8 cellular contexts compared by ENCODE assay signal in genomic region chr11:67400251-67400941, GRCh38. TPM values are rescaled to one million over a fixed set of nuclear protein-coding genes. Genes with fewer than 3 reads are reported as not detected.
DNase-seq lines count a peak whose midpoint lies in the region; ATAC-seq, FAIRE-seq and TF ChIP-seq lines count a peak whose summit lies in the region.

No MANE protein-coding gene starts in this region.

- no peak for TF ChIP-seq EP300 in HepG2 (IDR thresholded peaks at IDR 0.05; ENCODE audit: low read depth in 2 of 2, low read length in 2 of 2)
- no peak for TF ChIP-seq EP300 in HepG2 (CRISPR knock-in tag; IDR thresholded peaks at IDR 0.05; ENCODE audit: borderline replicate concordance)

- CTCF ChIA-PET in HepG2 (lab: Yijun Ruan, JAX; ENCODE audit: low intra/inter-chr PET ratio, low total read pairs): no interaction called here

- peak overlapping the region; percentile 84 for H3K27ac ChIP-seq in HepG2 (ENCODE audit: extremely low read length, insufficient read depth, low read length)
- H3K27ac ChIP-seq in tibial artery: peak overlapping the region; percentile 91 to 95

- no peak for TF ChIP-seq CTCF in astrocyte of the spinal cord (IDR thresholded peaks at IDR 0.05; ENCODE audit: low read depth, low read length)
- TF ChIP-seq CTCF in HepG2 (CRISPR knock-in tag; IDR thresholded peaks at IDR 0.05): no peak
- TF ChIP-seq CTCF in tibial artery (IDR thresholded peaks at IDR 0.05): no peak

- intact Hi-C loops in HepG2 (cut with micrococcal nuclease; ENCODE audit: unreplicated experiment) (no loop called here), tibial artery (cut with DNase I; ENCODE audit: low total_unique reads) (loop anchor here (5.0 kb wide), 1 partner anchor 67 kb away; the partner anchor contains the start of gene TMEM134)

- no peak for FAIRE-seq in HepG2 (lab: Jason Lieb, UNC)

- peak overlapping the region; percentile 93 for H3K9ac ChIP-seq in HepG2 (ENCODE audit: insufficient read depth, low read depth, low read length)

- ATAC-seq in HepG2: no peak

- in situ Hi-C loops in astrocyte of the spinal cord (cut with HindIII; ENCODE audit: low sequenced_read_pairs) (no loop called here), HepG2 (cut with HindIII; ENCODE audit: extremely low pct_ligation_motif_present, low pct_unique_long_range_greater_than_20kb) (loop anchor here (5.0 kb wide), 2 partner anchors 67 to 107 kb away; partner anchors contain the start of genes CDK2AP2, PITPNM1 and TMEM134)

- H3K79me2 ChIP-seq in HepG2 (ENCODE audit: insufficient read depth, low read length): peaks cover 14% of the 10 kb centered on the region

- no peaks in the 10 kb centered on the region for H3K9me3 ChIP-seq in HepG2 (ENCODE audit: low read length)
- H3K9me3 ChIP-seq in tibial artery: no peaks in the 10 kb centered on the region

- H3K4me2 ChIP-seq in HepG2 (ENCODE audit: low read depth, low read length): peak overlapping the region; percentile 88

- peak overlapping the region; percentile 96 for H3K4me3 ChIP-seq in astrocyte of the spinal cord (ENCODE audit: low read depth, low read length)
- H3K4me3 ChIP-seq in HepG2 (replicated peaks in 1 of 3; ENCODE audit: insufficient read depth in 1 of 3, low read depth in 2 of 3, low read length in 3 of 3): peak overlapping the region; percentile 77 to 98 (median 94)
- peak overlapping the region; percentile 89 for H3K4me3 ChIP-seq in tibial artery

- peaks cover 3% of the 10 kb centered on the region; the same call in 1 of the 2 replicates for H4K20me1 ChIP-seq in HepG2 (ENCODE audit: insufficient read depth, low read length)

- H3K27me3 ChIP-seq in HepG2 (ENCODE audit: control insufficient read depth in 1 of 2, insufficient read depth in 2 of 2, low read length in 2 of 2) (no peaks in the 10 kb centered on the region), tibial artery (peaks cover 0 to 17% of the 10 kb centered on the region in 2 donors)

- H3K36me3 ChIP-seq in HepG2 (replicated peaks in 1 of 2; ENCODE audit: control insufficient read depth in 1 of 2, insufficient read depth in 2 of 2, low read length in 2 of 2) (peaks cover 17 to 27% of the 10 kb centered on the region in 2 experiments; a peak in 4 of 5 replicates), tibial artery (peaks cover 21 to 44% (median 43%) of the 10 kb centered on the region in 3 donors)

- no peak for TF ChIP-seq RAD21 in HepG2 (CRISPR knock-in tag; IDR thresholded peaks at IDR 0.05)

- no peak overlapping the region for H2AFZ ChIP-seq in HepG2 (ENCODE audit: low read length)

- no TSS peak for BruUV-seq in HepG2 (replicated peaks; lab: Mats Ljungman, UMichigan)

- no peak for TF ChIP-seq POLR2A in HepG2 (IDR thresholded peaks at IDR 0.05; ENCODE audit: insufficient read depth in 1 of 2, low read depth in 2 of 2, low read length in 2 of 2)

- DNase-seq in NCI-H2227 (lab: John Stamatoyannopoulos, UW; ENCODE audit: unreplicated experiment): peak; percentile 49
- DNase-seq in NCI-H2227 treated with DMSO at 0.1 percent for 48 hours (lab: John Stamatoyannopoulos, UW): no peak
- DNase-seq in astrocyte of the spinal cord (ENCODE audit: low read depth, low spot score): no peak
- DNase-seq in HepG2 (ENCODE audit: low spot score): no peak
- DNase-seq in tibial artery: no peak
- no peak for DNase-seq in MV-4-11 (lab: John Stamatoyannopoulos, UW)
- DNase-seq in activated CD4-positive, CD25-positive, alpha-beta regulatory T cell treated with anti-CD3 and anti-CD28 coated beads, Interleukin-2, amount 50 U/mL, for 72 hours: no peak
- DNase-seq in NCI-H1105 (lab: John Stamatoyannopoulos, UW): no peak

- WGBS in HepG2 (ENCODE audit: low lambda C conversion rate): 54% methylated on average over 11 of the region's 23 CpGs

- H3K4me1 ChIP-seq in HepG2 (ENCODE audit: insufficient read depth, low read length) (peaks cover 47% of the 10 kb centered on the region), tibial artery (peaks cover 0 to 31% (median 25%) of the 10 kb centered on the region in 4 donors)

- POLR2A ChIA-PET in HepG2 (lab: Yijun Ruan, JAX): interaction anchor here (0.7 to 6.2 kb wide), 9 partner anchors 8 to 105 kb away, joined by 3 to 81 read pairs (median 14); partner anchors contain the start of genes AIP, CLCF1, PITPNM1 and RAD9A

RNA-seq across cellular contexts. Expression of gene PPP1CA, which starts 1.3 kb away (rescaled TPM):
- 170 and 188 TPM in 2 replicates for total RNA-seq in HepG2 (2016; rRNA removed; fragmentation: Illumina TruSeq; extraction: Trizol)
- 49.0 and 62.5 TPM in 2 replicates for total RNA-seq in HepG2 (2016; cell fraction: cytosol; rRNA removed; fragmentation: Illumina TruSeq; extraction: Trizol; ENCODE audit: low read depth)
- total RNA-seq in HepG2 (2016; cell fraction: insoluble cytoplasmic fraction; rRNA removed; fragmentation: Illumina TruSeq; extraction: Trizol): 171 and 181 TPM in 2 replicates
- 78.0 and 95.5 TPM in 2 replicates for total RNA-seq in HepG2 (2016; cell fraction: membrane; rRNA removed; fragmentation: Illumina TruSeq; extraction: Trizol)
- 66.5 and 72.2 TPM in 2 replicates for total RNA-seq in HepG2 (2016; cell fraction: nucleus; rRNA removed; fragmentation: Illumina TruSeq; extraction: Trizol)
- polyA plus RNA-seq in HepG2 (2011; rRNA removed): 149 and 173 TPM in 2 replicates
- polyA plus RNA-seq in HepG2 (2011; cell fraction: cytosol; rRNA removed): 212 and 274 TPM in 2 replicates
- 137 and 147 TPM in 2 replicates for polyA plus RNA-seq in HepG2 (2011; cell fraction: nucleus; rRNA removed)
- polyA plus RNA-seq in HepG2 (2012): 91.5 and 93.8 TPM in 2 replicates
- polyA plus RNA-seq in HepG2 (2016; cell fraction: cytosol; fragmentation: Illumina TruSeq; extraction: Trizol; ENCODE audit: low read depth): 58.1 and 67.4 TPM in 2 replicates
- 192 and 207 TPM in 2 replicates for polyA plus RNA-seq in HepG2 (2016; cell fraction: insoluble cytoplasmic fraction; fragmentation: Illumina TruSeq; extraction: Trizol; ENCODE audit: low read depth)
- 72.5 and 83.6 TPM in 2 replicates for polyA plus RNA-seq in HepG2 (2016; cell fraction: membrane; fragmentation: Illumina TruSeq; extraction: Trizol; ENCODE audit: low read depth)
- polyA plus RNA-seq in HepG2 (2016; cell fraction: nucleus; fragmentation: Illumina TruSeq; extraction: Trizol; ENCODE audit: insufficient read depth, low read depth): 110 and 123 TPM in 2 replicates
- polyA minus RNA-seq in HepG2 (2011; rRNA and poly(A)+ RNA removed; ENCODE audit: low replicate concordance): 209 and 295 TPM in 2 replicates
- polyA minus RNA-seq in HepG2 (2011; cell fraction: cytosol; rRNA and poly(A)+ RNA removed): 83.6 and 84.9 TPM in 2 replicates
- 31.7 and 34.7 TPM in 2 replicates for polyA minus RNA-seq in HepG2 (2011; cell fraction: nucleus; rRNA and poly(A)+ RNA removed)

RNA-seq across cellular contexts. Expression of gene TBC1D10C, which starts 3.5 kb away (rescaled TPM):
- total RNA-seq in HepG2 (2016; rRNA removed; fragmentation: Illumina TruSeq; extraction: Trizol): 0.81 and 1.0 TPM in 2 replicates
- 0.44 and 0.81 TPM in 2 replicates for total RNA-seq in HepG2 (2016; cell fraction: cytosol; rRNA removed; fragmentation: Illumina TruSeq; extraction: Trizol; ENCODE audit: low read depth)
- 0.92 and 1.1 TPM in 2 replicates for total RNA-seq in HepG2 (2016; cell fraction: insoluble cytoplasmic fraction; rRNA removed; fragmentation: Illumina TruSeq; extraction: Trizol)
- 0.45 and 0.59 TPM in 2 replicates for total RNA-seq in HepG2 (2016; cell fraction: membrane; rRNA removed; fragmentation: Illumina TruSeq; extraction: Trizol)
- 0.50 and 0.84 TPM in 2 replicates for total RNA-seq in HepG2 (2016; cell fraction: nucleus; rRNA removed; fragmentation: Illumina TruSeq; extraction: Trizol)
- polyA plus RNA-seq in HepG2 (2011; rRNA removed): 1.8 and 2.8 TPM in 2 replicates
- polyA plus RNA-seq in HepG2 (2011; cell fraction: cytosol; rRNA removed): 1.3 and 2.7 TPM in 2 replicates
- polyA plus RNA-seq in HepG2 (2011; cell fraction: nucleus; rRNA removed): 26.5 and 39.6 TPM in 2 replicates
- polyA plus RNA-seq in HepG2 (2012): 0.97 and 2.1 TPM in 2 replicates
- 0.19 and 0.28 TPM in 2 replicates for polyA plus RNA-seq in HepG2 (2016; cell fraction: cytosol; fragmentation: Illumina TruSeq; extraction: Trizol; ENCODE audit: low read depth)
- 0.60 and 1.1 TPM in 2 replicates for polyA plus RNA-seq in HepG2 (2016; cell fraction: insoluble cytoplasmic fraction; fragmentation: Illumina TruSeq; extraction: Trizol; ENCODE audit: low read depth)
- polyA plus RNA-seq in HepG2 (2016; cell fraction: membrane; fragmentation: Illumina TruSeq; extraction: Trizol; ENCODE audit: low read depth): 0.57 and 0.73 TPM in 2 replicates
- polyA plus RNA-seq in HepG2 (2016; cell fraction: nucleus; fragmentation: Illumina TruSeq; extraction: Trizol; ENCODE audit: insufficient read depth, low read depth): 2.9 and 3.4 TPM in 2 replicates
- polyA minus RNA-seq in HepG2 (2011; rRNA and poly(A)+ RNA removed; ENCODE audit: low replicate concordance): 2.2 TPM in 1 of 2 replicates, not detected in the other
- polyA minus RNA-seq in HepG2 (2011; cell fraction: cytosol; rRNA and poly(A)+ RNA removed): 0.59 and 0.88 TPM in 2 replicates
- polyA minus RNA-seq in HepG2 (2011; cell fraction: nucleus; rRNA and poly(A)+ RNA removed): 2.3 and 3.4 TPM in 2 replicates

RNA-seq across cellular contexts. Expression of gene RAD9A, which starts 8.6 kb away (rescaled TPM):
- 6.1 and 10.1 TPM in 2 replicates for total RNA-seq in HepG2 (2016; rRNA removed; fragmentation: Illumina TruSeq; extraction: Trizol)
- total RNA-seq in HepG2 (2016; cell fraction: cytosol; rRNA removed; fragmentation: Illumina TruSeq; extraction: Trizol; ENCODE audit: low read depth): 4.1 and 5.9 TPM in 2 replicates
- 5.8 and 13.4 TPM in 2 replicates for total RNA-seq in HepG2 (2016; cell fraction: insoluble cytoplasmic fraction; rRNA removed; fragmentation: Illumina TruSeq; extraction: Trizol)
- 4.4 and 5.5 TPM in 2 replicates for total RNA-seq in HepG2 (2016; cell fraction: membrane; rRNA removed; fragmentation: Illumina TruSeq; extraction: Trizol)
- total RNA-seq in HepG2 (2016; cell fraction: nucleus; rRNA removed; fragmentation: Illumina TruSeq; extraction: Trizol): 14.1 and 16.4 TPM in 2 replicates
- 14.7 and 15.7 TPM in 2 replicates for polyA plus RNA-seq in HepG2 (2011; rRNA removed)
- 4.4 and 7.5 TPM in 2 replicates for polyA plus RNA-seq in HepG2 (2011; cell fraction: cytosol; rRNA removed)
- polyA plus RNA-seq in HepG2 (2011; cell fraction: nucleus; rRNA removed): 60.6 and 87.4 TPM in 2 replicates
- polyA plus RNA-seq in HepG2 (2012): 6.9 and 9.5 TPM in 2 replicates
- polyA plus RNA-seq in HepG2 (2016; cell fraction: cytosol; fragmentation: Illumina TruSeq; extraction: Trizol; ENCODE audit: low read depth): 3.7 and 4.6 TPM in 2 replicates
- 6.4 and 7.5 TPM in 2 replicates for polyA plus RNA-seq in HepG2 (2016; cell fraction: insoluble cytoplasmic fraction; fragmentation: Illumina TruSeq; extraction: Trizol; ENCODE audit: low read depth)
- 4.8 and 5.8 TPM in 2 replicates for polyA plus RNA-seq in HepG2 (2016; cell fraction: membrane; fragmentation: Illumina TruSeq; extraction: Trizol; ENCODE audit: low read depth)
- 61.7 and 63.7 TPM in 2 replicates for polyA plus RNA-seq in HepG2 (2016; cell fraction: nucleus; fragmentation: Illumina TruSeq; extraction: Trizol; ENCODE audit: insufficient read depth, low read depth)
- polyA minus RNA-seq in HepG2 (2011; rRNA and poly(A)+ RNA removed; ENCODE audit: low replicate concordance): 6.7 and 12.7 TPM in 2 replicates
- 1.9 and 4.6 TPM in 2 replicates for polyA minus RNA-seq in HepG2 (2011; cell fraction: cytosol; rRNA and poly(A)+ RNA removed)
- 11.1 TPM in 2 replicates for polyA minus RNA-seq in HepG2 (2011; cell fraction: nucleus; rRNA and poly(A)+ RNA removed)

RNA-seq across cellular contexts. Expression of gene CARNS1, which starts 15.1 kb away (rescaled TPM):
- not detected in 2 replicates for total RNA-seq in HepG2 (2016; rRNA removed; fragmentation: Illumina TruSeq; extraction: Trizol)
- total RNA-seq in HepG2 (2016; cell fraction: cytosol; rRNA removed; fragmentation: Illumina TruSeq; extraction: Trizol; ENCODE audit: low read depth): not detected in 2 replicates
- total RNA-seq in HepG2 (2016; cell fraction: insoluble cytoplasmic fraction; rRNA removed; fragmentation: Illumina TruSeq; extraction: Trizol): not detected in 2 replicates
- total RNA-seq in HepG2 (2016; cell fraction: membrane; rRNA removed; fragmentation: Illumina TruSeq; extraction: Trizol): not detected in 2 replicates
- not detected in 2 replicates for total RNA-seq in HepG2 (2016; cell fraction: nucleus; rRNA removed; fragmentation: Illumina TruSeq; extraction: Trizol)
- polyA plus RNA-seq in HepG2 (2011; rRNA removed): 0.01 TPM in 1 of 2 replicates, not detected in the other
- 0.01 TPM in 1 of 2 replicates, not detected in the other for polyA plus RNA-seq in HepG2 (2011; cell fraction: cytosol; rRNA removed)
- polyA plus RNA-seq in HepG2 (2011; cell fraction: nucleus; rRNA removed): not detected in 2 replicates
- polyA plus RNA-seq in HepG2 (2012): 0.04 TPM in 1 of 2 replicates, not detected in the other
- not detected in 2 replicates for polyA plus RNA-seq in HepG2 (2016; cell fraction: cytosol; fragmentation: Illumina TruSeq; extraction: Trizol; ENCODE audit: low read depth)
- polyA plus RNA-seq in HepG2 (2016; cell fraction: insoluble cytoplasmic fraction; fragmentation: Illumina TruSeq; extraction: Trizol; ENCODE audit: low read depth): not detected in 2 replicates
- not detected in 2 replicates for polyA plus RNA-seq in HepG2 (2016; cell fraction: membrane; fragmentation: Illumina TruSeq; extraction: Trizol; ENCODE audit: low read depth)
- polyA plus RNA-seq in HepG2 (2016; cell fraction: nucleus; fragmentation: Illumina TruSeq; extraction: Trizol; ENCODE audit: insufficient read depth, low read depth): not detected in 2 replicates
- 0.05 and 0.12 TPM in 2 replicates for polyA minus RNA-seq in HepG2 (2011; rRNA and poly(A)+ RNA removed; ENCODE audit: low replicate concordance)
- not detected in 2 replicates for polyA minus RNA-seq in HepG2 (2011; cell fraction: cytosol; rRNA and poly(A)+ RNA removed)
- polyA minus RNA-seq in HepG2 (2011; cell fraction: nucleus; rRNA and poly(A)+ RNA removed): not detected in 2 replicates

RNA-seq across cellular contexts. Expression of gene CLCF1, which starts 27.0 kb away (rescaled TPM):
- 0.48 and 0.49 TPM in 2 replicates for total RNA-seq in HepG2 (2016; rRNA removed; fragmentation: Illumina TruSeq; extraction: Trizol)
- total RNA-seq in HepG2 (2016; cell fraction: cytosol; rRNA removed; fragmentation: Illumina TruSeq; extraction: Trizol; ENCODE audit: low read depth): 0.26 and 0.40 TPM in 2 replicates
- 0.48 and 0.54 TPM in 2 replicates for total RNA-seq in HepG2 (2016; cell fraction: insoluble cytoplasmic fraction; rRNA removed; fragmentation: Illumina TruSeq; extraction: Trizol)
- 0.83 and 1.2 TPM in 2 replicates for total RNA-seq in HepG2 (2016; cell fraction: membrane; rRNA removed; fragmentation: Illumina TruSeq; extraction: Trizol)
- total RNA-seq in HepG2 (2016; cell fraction: nucleus; rRNA removed; fragmentation: Illumina TruSeq; extraction: Trizol): 0.50 and 0.53 TPM in 2 replicates
- polyA plus RNA-seq in HepG2 (2011; rRNA removed): 0.78 and 0.80 TPM in 2 replicates
- polyA plus RNA-seq in HepG2 (2011; cell fraction: cytosol; rRNA removed): 0.76 and 1.3 TPM in 2 replicates
- 2.5 and 3.0 TPM in 2 replicates for polyA plus RNA-seq in HepG2 (2011; cell fraction: nucleus; rRNA removed)
- polyA plus RNA-seq in HepG2 (2012): 0.16 and 0.44 TPM in 2 replicates
- 0.32 and 0.45 TPM in 2 replicates for polyA plus RNA-seq in HepG2 (2016; cell fraction: cytosol; fragmentation: Illumina TruSeq; extraction: Trizol; ENCODE audit: low read depth)
- polyA plus RNA-seq in HepG2 (2016; cell fraction: insoluble cytoplasmic fraction; fragmentation: Illumina TruSeq; extraction: Trizol; ENCODE audit: low read depth): 0.64 and 0.76 TPM in 2 replicates
- 0.64 and 0.71 TPM in 2 replicates for polyA plus RNA-seq in HepG2 (2016; cell fraction: membrane; fragmentation: Illumina TruSeq; extraction: Trizol; ENCODE audit: low read depth)
- 2.1 and 3.2 TPM in 2 replicates for polyA plus RNA-seq in HepG2 (2016; cell fraction: nucleus; fragmentation: Illumina TruSeq; extraction: Trizol; ENCODE audit: insufficient read depth, low read depth)
- polyA minus RNA-seq in HepG2 (2011; rRNA and poly(A)+ RNA removed; ENCODE audit: low replicate concordance): 1.7 and 8.5 TPM in 2 replicates
- polyA minus RNA-seq in HepG2 (2011; cell fraction: cytosol; rRNA and poly(A)+ RNA removed): 0.79 TPM in 1 of 2 replicates, not detected in the other
- polyA minus RNA-seq in HepG2 (2011; cell fraction: nucleus; rRNA and poly(A)+ RNA removed): 0.25 and 0.26 TPM in 2 replicates
